In the genomic region with DNA sequence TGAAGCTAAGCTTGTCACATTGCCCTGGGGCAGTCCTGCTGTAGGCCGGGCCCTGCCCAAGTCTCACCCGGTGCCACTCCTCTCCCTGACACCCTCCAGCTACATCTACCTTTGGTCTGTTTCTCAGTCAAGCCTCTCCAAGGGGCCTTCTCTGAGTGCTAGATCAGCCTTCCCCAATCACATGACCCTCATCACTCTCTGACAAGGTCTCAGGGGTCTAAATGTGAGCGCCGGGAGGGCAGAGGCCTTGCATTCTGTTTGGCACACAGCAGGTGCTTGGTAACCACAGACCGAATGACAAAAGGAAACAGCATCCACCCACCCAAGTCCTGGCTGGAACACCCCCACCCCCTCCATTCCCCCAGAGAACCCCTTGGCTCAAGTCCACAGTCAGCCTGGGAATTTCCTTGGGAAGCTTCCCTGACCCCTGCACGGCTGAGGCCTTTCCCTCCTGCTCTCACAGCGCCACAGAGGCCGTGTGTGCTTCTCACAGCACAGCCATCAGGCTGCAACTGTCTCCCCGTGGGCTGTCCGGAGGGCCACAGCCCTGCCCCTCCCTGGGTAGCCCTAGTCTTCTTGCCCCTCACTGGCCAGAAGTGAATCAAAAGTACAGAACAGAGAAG, we compare ENCODE assay signal across 9 cellular contexts. TPM values are rescaled to one million over a fixed set of nuclear protein-coding genes. Genes with fewer than 3 reads are reported as not detected.
DNase-seq lines count a peak whose midpoint lies in the region; ATAC-seq and TF ChIP-seq lines count a peak whose summit lies in the region.
"Had no signal": no experiment of that assay in that cellular context is flagged by ENCODE, and none has a peak within 500 bp of the region (broad histone marks: within the 10 kb centered on the region; RNA-seq: fewer than 3 reads in every experiment).

No MANE protein-coding gene starts in this region.

- peak; percentile 18 for ATAC-seq in activated T-helper 17 cell treated with anti-CD3 and anti-CD28 coated beads, Interleukin-2, amount 50 U/mL, for 72 hours (replicated peaks)
- ATAC-seq in gastrocnemius medialis (no peak), GM21717 (IDR thresholded peaks at IDR 0.05; ENCODE audit: unreplicated experiment) (no peak)

- H3K9me3 ChIP-seq in left ventricle myocardium inferior (replicated peaks) (no peaks in the 10 kb centered on the region), gastrocnemius medialis (no peaks in the 10 kb centered on the region)

- DNase-seq in GM13977 (ENCODE audit: low spot score), result peak; percentile 44
- DNase-seq in left ventricle myocardium inferior, result peak; percentile 56
- DNase-seq in gastrocnemius medialis, result no peak
- no peak for DNase-seq in SKM-1 treated with dmso at 0.1 percent for 144 hours (lab: John Stamatoyannopoulos, UW; ENCODE audit: unreplicated experiment)
- no peak for DNase-seq in NCI-H748 treated with DMSO at 0.1 percent for 48 hours (lab: John Stamatoyannopoulos, UW)
- DNase-seq in DMS 273 (lab: John Stamatoyannopoulos, UW; ENCODE audit: unreplicated experiment), result no peak

- H3K27me3 ChIP-seq in left ventricle myocardium inferior (ENCODE audit: low read depth), result no peaks in the 10 kb centered on the region
- no peaks in the 10 kb centered on the region for H3K27me3 ChIP-seq in gastrocnemius medialis

- H3K4me3 Mint-ChIP-seq in activated T-helper 17 cell treated with anti-CD3 and anti-CD28 coated beads, Interleukin-2, amount 50 U/mL, for 72 hours, result peak overlapping the region; percentile 16

- no peaks in the 10 kb centered on the region for H3K9me3 Mint-ChIP-seq in activated T-helper 17 cell treated with anti-CD3 and anti-CD28 coated beads, Interleukin-2, amount 50 U/mL, for 72 hours

- TF ChIP-seq POLR2A in gastrocnemius medialis (IDR thresholded peaks at IDR 0.05), result no peak

- peaks cover 67% of the 10 kb centered on the region for H3K36me3 ChIP-seq in left ventricle myocardium inferior
- H3K36me3 ChIP-seq in gastrocnemius medialis, result peaks cover 3 to 54% of the 10 kb centered on the region in 2 donors

- H3K4me3 ChIP-seq in left ventricle myocardium inferior (peak overlapping the region; percentile 33), gastrocnemius medialis (no peak overlapping the region)

- in situ Hi-C loops in GM13977 (cut with MboI; ENCODE audit: low pct_unique_long_range_greater_than_20kb, low sequenced_read_pairs, unreplicated experiment), result loop anchor here (25.0 kb wide), 1 partner anchor 228 kb away; no protein-coding TSS in a partner anchor
- in situ Hi-C loops in gastrocnemius medialis (cut with MboI; ENCODE audit: low sequenced_read_pairs in 4 of 4), result loop anchor here (10.0 to 25.0 kb wide), 3 partner anchors 228 to 403 kb away; a partner anchor contains a TSS

- H3K27ac Mint-ChIP-seq in activated T-helper 17 cell treated with anti-CD3 and anti-CD28 coated beads, Interleukin-2, amount 50 U/mL, for 72 hours, result peak overlapping the region; percentile 82

- H3K4me1 ChIP-seq in left ventricle myocardium inferior, result peaks cover 90% of the 10 kb centered on the region
- peaks cover 33 to 41% of the 10 kb centered on the region in 2 donors for H3K4me1 ChIP-seq in gastrocnemius medialis

- peaks cover 38% of the 10 kb centered on the region for H3K36me3 Mint-ChIP-seq in activated T-helper 17 cell treated with anti-CD3 and anti-CD28 coated beads, Interleukin-2, amount 50 U/mL, for 72 hours (ENCODE audit: low read depth)

- peaks cover 22% of the 10 kb centered on the region for H3K4me1 Mint-ChIP-seq in activated T-helper 17 cell treated with anti-CD3 and anti-CD28 coated beads, Interleukin-2, amount 50 U/mL, for 72 hours

- no peak for TF ChIP-seq CTCF in GM13977 (IDR thresholded peaks at IDR 0.05; ENCODE audit: extremely low read depth, insufficient read depth, missing control alignments)
- TF ChIP-seq CTCF in left ventricle myocardium inferior (IDR thresholded peaks at IDR 0.05; ENCODE audit: borderline replicate concordance), result no peak
- TF ChIP-seq CTCF in gastrocnemius medialis (IDR thresholded peaks at IDR 0.05 in 4 of 5, conservative IDR thresholded peaks at IDR 0.05 in 1 of 5), result no peak

- intact Hi-C loops in left ventricle myocardium inferior (cut with micrococcal nuclease), result no loop called here
- intact Hi-C loops in gastrocnemius medialis (cut with DNase I; ENCODE audit: low total_unique reads), result no loop called here

- peak overlapping the region; percentile 91 for H3K27ac ChIP-seq in left ventricle myocardium inferior (replicated peaks)
- peak overlapping the region; percentile 66 to 82 (median 75) for H3K27ac ChIP-seq in gastrocnemius medialis
- H3K27ac ChIP-seq: KMS-11 had no signal

- no peaks in the 10 kb centered on the region for H3K27me3 Mint-ChIP-seq in activated T-helper 17 cell treated with anti-CD3 and anti-CD28 coated beads, Interleukin-2, amount 50 U/mL, for 72 hours

RNA-seq across cellular contexts. Expression of a gene that starts 32.9 kb away (rescaled TPM):
- total RNA-seq in activated T-helper 17 cell treated with anti-CD3 and anti-CD28 coated beads, Interleukin-2, amount 50 U/mL, for 72 hours, result 10 to 100 TPM in 1 of 2 donors, 1 to 10 TPM in 1; 4.4 to 11.9 TPM
- 172 TPM for total RNA-seq in left ventricle myocardium inferior
- total RNA-seq in gastrocnemius medialis, result 100 to 1,000 TPM in 2 of 4 donors, 10 to 100 TPM in 2; 72.9 to 153 (median 100) TPM

RNA-seq across cellular contexts. Expression of a gene that starts 36.2 kb away (rescaled TPM):
- 10 to 100 TPM; 30.4 to 32.5 TPM for total RNA-seq in activated T-helper 17 cell treated with anti-CD3 and anti-CD28 coated beads, Interleukin-2, amount 50 U/mL, for 72 hours
- total RNA-seq in left ventricle myocardium inferior (6.7 TPM), gastrocnemius medialis (1 to 10 TPM; 2.2 to 5.1 (median 3.0) TPM)

Comparison
In these comparisons a context has a peak if more than half of its experiments do, and no peak if none do; other contexts are left out.
1. DNase-seq: peak in GM13977 (single experiment) and left ventricle myocardium inferior (single experiment); none in gastrocnemius medialis (0 of 2), SKM-1 treated with dmso at 0.1 percent for 144 hours (single experiment), NCI-H748 treated with DMSO at 0.1 percent for 48 hours (single experiment) and DMS 273 (single experiment).
2. RNA of a gene that starts 32.9 kb away (total RNA-seq): 172 TPM in left ventricle myocardium inferior (single experiment) and 72.9 to 153 TPM in gastrocnemius medialis; 4.4 to 11.9 TPM in activated T-helper 17 cell treated with anti-CD3 and anti-CD28 coated beads, Interleukin-2, amount 50 U/mL, for 72 hours; every median in the first group is over 4 times any median in the second.